ENCODE assay signal across 22 cellular contexts in the genomic region with DNA sequence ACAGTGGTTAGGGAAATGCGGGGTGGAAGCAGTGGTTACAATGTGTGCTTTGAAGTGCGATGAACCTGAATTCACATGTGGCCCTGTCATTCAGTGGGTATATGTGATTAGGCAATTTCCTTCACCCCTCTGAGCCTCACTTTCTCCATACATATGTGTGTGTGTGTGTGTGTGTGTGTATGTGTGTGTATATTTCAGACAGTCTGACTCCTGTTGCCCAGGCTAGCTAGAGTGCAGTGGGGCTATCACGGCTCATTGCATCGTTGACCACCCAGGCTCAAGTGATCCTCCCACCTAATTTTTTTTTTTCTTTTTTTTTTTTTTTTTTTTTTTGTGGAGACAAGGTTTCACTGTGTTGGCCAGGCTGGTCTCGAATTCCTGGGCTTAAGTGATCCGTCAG. TPM values are rescaled to one million over a fixed set of nuclear protein-coding genes. Genes with fewer than 3 reads are reported as not detected.
"Had no signal": no experiment of that assay in that cellular context is flagged by ENCODE, and none has a peak within 500 bp of the region (broad histone marks: within the 10 kb centered on the region; RNA-seq: fewer than 3 reads in every experiment).

No MANE protein-coding gene starts in this region.

- DNase-seq: activated CD4-positive, alpha-beta T cell treated with anti-CD3 and anti-CD28 coated beads for 1 hour; activated CD4-positive, alpha-beta T cell treated with anti-CD3 and anti-CD28 coated beads, Interleukin-2, amount 50 U/mL, for 48 hours; activated CD8-positive, alpha-beta memory T cell treated with anti-CD3 and anti-CD28 coated beads, Interleukin-2, amount 10 ng/mL, durations not matched to agents 7 days and 5 days; activated effector memory CD4-positive, alpha-beta T cell treated with Interleukin-2 at 50 U/mL for 16 hours; activated T-cell treated with anti-CD3 and anti-CD28 coated beads, Interleukin-2, amount 50 U/mL, for 24 hours; adrenal gland; dorsolateral prefrontal cortex; erythroblast; midbrain; ovary; stimulated activated CD4-positive, alpha-beta T cell treated with anti-CD3 and anti-CD28 coated beads, Interleukin-2, amount 100 ng/mL, for 48 hours; stimulated activated naive B cell treated with anti-CD40 and anti-IgM and Interleukin-4, amounts not matched to agents 10 μg/mL and 1 μg/mL and 100 μg/mL, for 72 hours; uterus had no signal

- H3K36me3 Mint-ChIP-seq: activated CD8-positive, alpha-beta memory T cell treated with anti-CD3 and anti-CD28 coated beads, Interleukin-2, amount 10 ng/mL, durations not matched to agents 7 days and 5 days; activated naive CD4-positive, alpha-beta T cell treated with anti-CD3 and anti-CD28 coated beads, Interleukin-2, amount 50 U/mL, for 24 hours; stimulated activated naive B cell treated with anti-CD40 and anti-IgM and Interleukin-4, amounts not matched to agents 10 μg/mL and 1 μg/mL and 100 μg/mL, for 72 hours had no signal

- H3K4me1 ChIP-seq: adrenal gland, uterus had no signal

- H3K9me3 Mint-ChIP-seq: activated naive CD4-positive, alpha-beta T cell treated with anti-CD3 and anti-CD28 coated beads, Interleukin-2, amount 50 U/mL, for 24 hours; activated T-cell treated with anti-CD3 and anti-CD28 coated beads, Interleukin-2, amount 50 U/mL, for 24 hours; neural crest cell; stimulated activated naive B cell treated with anti-CD40 and anti-IgM and Interleukin-4, amounts not matched to agents 10 μg/mL and 1 μg/mL and 100 μg/mL, for 72 hours had no signal

- H3K4me3 ChIP-seq: adrenal gland, cardiac muscle cell, dorsolateral prefrontal cortex, gastroesophageal sphincter, ovary, tibial nerve, uterus had no signal

- H3K9me3 ChIP-seq: adrenal gland, gastroesophageal sphincter, ovary, tibial nerve, uterus had no signal

- H3K4me1 Mint-ChIP-seq: activated naive CD4-positive, alpha-beta T cell treated with anti-CD3 and anti-CD28 coated beads, Interleukin-2, amount 50 U/mL, for 24 hours had no signal

- H3K36me3 ChIP-seq: adrenal gland, cardiac muscle cell, gastroesophageal sphincter, ovary, tibial nerve, uterus had no signal

- ATAC-seq: activated CD8-positive, alpha-beta memory T cell treated with anti-CD3 and anti-CD28 coated beads, Interleukin-2, amount 10 ng/mL, durations not matched to agents 7 days and 5 days; gastroesophageal sphincter; left lobe of liver; stimulated activated naive B cell treated with anti-CD40 and anti-IgM and Interleukin-4, amounts not matched to agents 10 μg/mL and 1 μg/mL and 100 μg/mL, for 72 hours had no signal

- H3K27ac Mint-ChIP-seq: activated CD8-positive, alpha-beta memory T cell treated with anti-CD3 and anti-CD28 coated beads, Interleukin-2, amount 10 ng/mL, durations not matched to agents 7 days and 5 days; activated T-cell treated with anti-CD3 and anti-CD28 coated beads, Interleukin-2, amount 50 U/mL, for 24 hours; stimulated activated naive B cell treated with anti-CD40 and anti-IgM and Interleukin-4, amounts not matched to agents 10 μg/mL and 1 μg/mL and 100 μg/mL, for 72 hours had no signal

- H3K27me3 ChIP-seq: ovary had no signal

- H3K27ac ChIP-seq: adrenal gland, cardiac muscle cell, dorsolateral prefrontal cortex, gastroesophageal sphincter, ovary, tibial nerve, uterus, VCaP had no signal

- H3K4me3 Mint-ChIP-seq: activated CD8-positive, alpha-beta memory T cell treated with anti-CD3 and anti-CD28 coated beads, Interleukin-2, amount 10 ng/mL, durations not matched to agents 7 days and 5 days; activated naive CD4-positive, alpha-beta T cell treated with anti-CD3 and anti-CD28 coated beads, Interleukin-2, amount 50 U/mL, for 24 hours; activated T-cell treated with anti-CD3 and anti-CD28 coated beads, Interleukin-2, amount 50 U/mL, for 24 hours; neural crest cell; stimulated activated naive B cell treated with anti-CD40 and anti-IgM and Interleukin-4, amounts not matched to agents 10 μg/mL and 1 μg/mL and 100 μg/mL, for 72 hours had no signal

RNA-seq across cellular contexts. Expression of a gene that starts 6.3 kb away (rescaled TPM):
- total RNA-seq: lung microvascular endothelial cell, myocyte had no signal
